ENCODE assay signal across 8 cellular contexts in the genomic region with DNA sequence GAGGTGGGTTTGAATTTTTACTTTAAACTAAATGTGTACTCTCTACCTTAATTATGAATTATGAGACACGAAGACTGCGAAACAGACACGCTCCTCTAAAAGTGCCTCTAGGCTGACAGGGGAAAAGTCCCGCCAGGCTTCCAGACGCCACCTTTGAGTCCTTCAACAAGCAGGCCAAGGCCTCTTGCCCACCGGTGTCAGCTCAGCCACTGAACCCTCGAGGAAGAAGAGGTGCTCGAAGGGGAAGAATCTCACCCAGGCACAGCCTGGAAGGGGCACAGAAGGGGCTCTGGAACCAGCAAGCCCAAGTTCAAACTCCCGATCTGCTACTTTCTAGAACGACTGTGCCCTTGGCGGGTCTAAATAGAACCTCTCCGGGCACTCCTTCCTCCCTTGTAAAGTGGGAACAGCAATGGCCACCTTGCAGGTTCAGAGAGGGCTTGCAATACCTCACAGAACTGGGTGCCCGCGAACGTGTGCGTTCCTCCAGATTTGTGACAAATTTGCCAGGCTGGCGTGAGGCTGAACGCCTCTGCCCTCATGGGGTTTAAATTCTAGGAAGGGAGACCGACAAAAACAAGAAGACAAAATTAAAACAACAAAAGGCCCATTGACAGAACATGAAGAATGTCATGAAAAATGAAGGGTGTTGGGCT.
DNase-seq lines count a peak whose midpoint lies in the region; ATAC-seq and TF ChIP-seq lines count a peak whose summit lies in the region.

No MANE protein-coding gene starts in this region.

- POLR2A ChIA-PET in activated B cell treated with CpG ODN at 0.5 μM for 24 hours (lab: Charles Lee) = interaction anchor here (0.8 kb wide), 1 partner anchor 13 kb away, joined by 13 read pairs; no protein-coding TSS in a partner anchor

- peak overlapping the region; percentile 46 for H3K27ac Mint-ChIP-seq in activated B cell treated with CpG ODN at 0.5 μM for 24 hours

- H3K27me3 ChIP-seq in H7 (ENCODE audit: control insufficient read depth, insufficient read depth, low read length) (no peaks in the 10 kb centered on the region; the same call in 1 of the 2 replicates), hepatocyte (no peaks in the 10 kb centered on the region), skeletal muscle tissue (ENCODE audit: control insufficient read depth in 3 of 3, insufficient read depth in 3 of 3, low read length in 3 of 3) (no peaks in the 10 kb centered on the region)

- H3K4me3 ChIP-seq in H7 (ENCODE audit: insufficient read depth, low read depth, low read length) (peak overlapping the region; percentile 70), hepatocyte (peak overlapping the region; percentile 87), skeletal muscle tissue (ENCODE audit: low read length in 3 of 3) (peak overlapping the region; percentile 63 to 72 (median 66))

- TF ChIP-seq CTCF in activated B cell treated with CpG ODN at 0.5 μM for 24 hours (IDR thresholded peaks at IDR 0.05) = no peak
- TF ChIP-seq CTCF in hepatocyte (IDR thresholded peaks at IDR 0.05; ENCODE audit: poor library complexity) = no peak
- TF ChIP-seq CTCF in GM20000 (IDR thresholded peaks at IDR 0.05; ENCODE audit: extremely low read depth, missing control alignments) = no peak

- H3K36me3 ChIP-seq in H7 (replicated peaks; ENCODE audit: control insufficient read depth, insufficient read depth, low read length) (no peaks in the 10 kb centered on the region), hepatocyte (replicated peaks; ENCODE audit: insufficient read depth, low read depth) (no peaks in the 10 kb centered on the region), skeletal muscle tissue (ENCODE audit: control insufficient read depth in 3 of 3, insufficient read depth in 3 of 3, low read length in 3 of 3) (no peaks in the 10 kb centered on the region)

- WGBS in hepatocyte (ENCODE audit: low lambda C conversion rate, missing lambda C conversion rate) = 85% methylated on average over 19 of the region's 19 CpGs

- peaks cover 38% of the 10 kb centered on the region for H3K4me1 Mint-ChIP-seq in activated B cell treated with CpG ODN at 0.5 μM for 24 hours

- peak overlapping the region; percentile 73 for H3K4me3 Mint-ChIP-seq in activated B cell treated with CpG ODN at 0.5 μM for 24 hours

- H3K4me1 ChIP-seq in hepatocyte (ENCODE audit: insufficient read depth) = peaks cover 29% of the 10 kb centered on the region
- peaks cover 26 to 34% (median 28%) of the 10 kb centered on the region in 3 donors for H3K4me1 ChIP-seq in skeletal muscle tissue (ENCODE audit: control insufficient read depth in 3 of 3, insufficient read depth in 3 of 3, low read length in 3 of 3)

- H3K9me3 Mint-ChIP-seq in activated B cell treated with CpG ODN at 0.5 μM for 24 hours = no peaks in the 10 kb centered on the region

- intact Hi-C loops in activated B cell treated with CpG ODN at 0.5 μM for 24 hours (cut with micrococcal nuclease) = loop anchor here (1.0 to 2.0 kb wide), 3 partner anchors 13 to 44 kb away; no protein-coding TSS in a partner anchor

- H3K9me2 ChIP-seq in hepatocyte (replicated peaks; ENCODE audit: insufficient read depth) = no peaks in the 10 kb centered on the region

- no peaks in the 10 kb centered on the region for H3K27me3 Mint-ChIP-seq in activated B cell treated with CpG ODN at 0.5 μM for 24 hours

- H3K79me2 ChIP-seq in hepatocyte = peaks cover 43% of the 10 kb centered on the region

- H2AFZ ChIP-seq in hepatocyte = peak overlapping the region; percentile 97

- ATAC-seq in activated B cell treated with CpG ODN at 0.5 μM for 24 hours (ENCODE audit: low read depth) = no peak

- peak overlapping the region; percentile 93 for H3K27ac ChIP-seq in hepatocyte
- peak overlapping the region; percentile 70 for H3K27ac ChIP-seq in skeletal muscle tissue (ENCODE audit: low read depth, low read length)

- CTCF ChIA-PET in activated B cell treated with CpG ODN at 0.5 μM for 24 hours (lab: Charles Lee) = no interaction called here

- no peaks in the 10 kb centered on the region for H3K36me3 Mint-ChIP-seq in activated B cell treated with CpG ODN at 0.5 μM for 24 hours (ENCODE audit: low read depth)

- no peaks in the 10 kb centered on the region for H3K9me3 ChIP-seq in hepatocyte (ENCODE audit: low read depth)
- no peaks in the 10 kb centered on the region for H3K9me3 ChIP-seq in skeletal muscle tissue (ENCODE audit: control insufficient read depth in 3 of 3, low read length in 3 of 3)

- H3K9ac ChIP-seq in skeletal muscle tissue (ENCODE audit: low read depth in 1 of 3, low read length in 3 of 3) = peak overlapping the region; percentile 57 to 78 (median 64)

- peaks cover 19% of the 10 kb centered on the region for H4K20me1 ChIP-seq in hepatocyte (ENCODE audit: insufficient read depth, poor library complexity, severe bottlenecking)

- DNase-seq in H7 (peak; percentile 37), activated B cell treated with CpG ODN at 0.5 μM for 24 hours (no peak), hepatocyte (ENCODE audit: low spot score) (no peak), CD1c-positive myeloid dendritic cell (ENCODE audit: extremely low spot score) (no peak), cerebellar nuclear complex (lab: John Stamatoyannopoulos, UW) (no peak), GM20000 (ENCODE audit: low spot score) (no peak), OCI-M1 (lab: John Stamatoyannopoulos, UW) (no peak)

- H3K4me2 ChIP-seq in hepatocyte = peak overlapping the region; percentile 97
